In the genomic region with DNA sequence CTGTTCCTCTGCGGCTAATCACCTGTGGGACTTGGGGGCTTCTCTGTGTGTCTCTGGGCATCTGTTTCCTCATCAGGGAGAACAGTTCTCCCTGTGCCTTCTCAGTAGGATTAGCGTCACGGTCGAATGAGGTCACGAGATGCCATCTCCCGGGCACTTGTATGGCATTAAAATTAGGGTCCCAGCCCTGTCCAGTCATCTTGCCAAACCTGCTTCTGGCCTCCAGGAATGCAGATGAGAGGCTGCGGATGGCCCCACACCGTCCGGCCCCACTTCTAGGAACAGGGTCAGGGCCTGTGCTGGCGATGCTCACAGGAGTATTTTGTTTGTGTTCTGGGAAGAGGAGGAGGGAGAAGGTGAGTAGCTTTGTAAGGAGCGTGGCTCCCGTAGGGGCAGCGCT, we compare ENCODE assay signal across 10 cellular contexts. TPM values are rescaled to one million over a fixed set of nuclear protein-coding genes. Genes with fewer than 3 reads are reported as not detected.
DNase-seq lines count a peak whose midpoint lies in the region; ATAC-seq and TF ChIP-seq lines count a peak whose summit lies in the region.
"Had no signal": no experiment of that assay in that cellular context is flagged by ENCODE, and none has a peak within 500 bp of the region (broad histone marks: within the 10 kb centered on the region; RNA-seq: fewer than 3 reads in every experiment).

No MANE protein-coding gene starts in this region.

- ATAC-seq in GM21737 (IDR thresholded peaks at IDR 0.05; ENCODE audit: unreplicated experiment) (no peak), HG02642 (IDR thresholded peaks at IDR 0.05; ENCODE audit: poor library complexity, unreplicated experiment) (no peak)

- peak; percentile 19 for DNase-seq in ACHN
- DNase-seq in dorsolateral prefrontal cortex, result peak in 2 of 10 donors; percentile 25 to 44
- DNase-seq in stimulated activated CD4-positive, alpha-beta T cell treated with anti-CD3 and anti-CD28 coated beads, Interleukin-4, amount 100 ng/mL, for 4 hours, result no peak
- no peak for DNase-seq in occipital lobe (lab: John Stamatoyannopoulos, UW)
- DNase-seq: mesendoderm had no signal

- H3K9me3 Mint-ChIP-seq in IgD-negative memory B cell (no peaks in the 10 kb centered on the region), nephron (no peaks in the 10 kb centered on the region)

- intact Hi-C loops in dorsolateral prefrontal cortex (cut with DNase I), result no loop called here

- H3K4me3 Mint-ChIP-seq in IgD-negative memory B cell (peak overlapping the region; percentile 79 to 95 (median 88)), nephron (no peak overlapping the region)

- peaks cover 28 to 32% (median 30%) of the 10 kb centered on the region in 3 donors for H3K4me1 Mint-ChIP-seq in IgD-negative memory B cell
- peaks cover 31% of the 10 kb centered on the region for H3K4me1 Mint-ChIP-seq in nephron

- H3K36me3 Mint-ChIP-seq in IgD-negative memory B cell, result peaks cover 9% of the 10 kb centered on the region
- H3K36me3 Mint-ChIP-seq in nephron (ENCODE audit: low read depth), result no peaks in the 10 kb centered on the region

- in situ Hi-C loops in ACHN (cut with HindIII; ENCODE audit: low pct_ligation_motif_present, low pct_unique_long_range_greater_than_20kb, low sequenced_read_pairs), result no loop called here

- H3K4me3 ChIP-seq in dorsolateral prefrontal cortex, result peak overlapping the region in 23 of 59 donors; percentile 7 to 59 (median 42)

- H3K27ac Mint-ChIP-seq in IgD-negative memory B cell, result peak overlapping the region; percentile 97 to 99 (median 97)
- peak overlapping the region; percentile 64 to 86 (median 78) for H3K27ac Mint-ChIP-seq in nephron

- TF ChIP-seq CTCF in dorsolateral prefrontal cortex (IDR thresholded peaks at IDR 0.05 in 54 of 56, conservative IDR thresholded peaks at IDR 0.05 in 2 of 56; ENCODE audit: low read depth in 1 of 56, partially characterized antibody in 56 of 56) (no peak), nephron (IDR thresholded peaks at IDR 0.05; ENCODE audit: unreplicated experiment in 3 of 3) (no peak)

- no peaks in the 10 kb centered on the region for H3K27me3 Mint-ChIP-seq in IgD-negative memory B cell
- peaks cover 4% of the 10 kb centered on the region for H3K27me3 Mint-ChIP-seq in nephron (ENCODE audit: low read depth)

- H3K27ac ChIP-seq in dorsolateral prefrontal cortex, result peak overlapping the region in 49 of 59 donors; percentile 39 to 95 (median 89)

- no peaks in the 10 kb centered on the region for H3K27me3 ChIP-seq in dorsolateral prefrontal cortex

RNA-seq across cellular contexts. Expression of a gene that starts 58.5 kb away (rescaled TPM):
- polyA plus RNA-seq in IgD-negative memory B cell, result not detected
- total RNA-seq in dorsolateral prefrontal cortex (not detected), occipital lobe (not detected)
- total RNA-seq: LHCN-M2 had no signal

Comparison
In these comparisons a context has a peak if more than half of its experiments do, and no peak if none do; other contexts are left out.
1. H3K4me3 Mint-ChIP-seq: peak in IgD-negative memory B cell (4 of 4); none in nephron (0 of 3).